Comparison of ENCODE assay signal across 13 cellular contexts in genomic region chr2:58239243-58239642, GRCh38. TPM values are rescaled to one million over a fixed set of nuclear protein-coding genes. Genes with fewer than 3 reads are reported as not detected.
A peak's percentile ranks its signal among the peaks of the same experiment; 100 is the strongest.
DNase-seq lines count a peak whose midpoint lies in the region; ATAC-seq and TF ChIP-seq lines count a peak whose summit lies in the region.
"Had no signal": no experiment of that assay in that cellular context is flagged by ENCODE, and none has a peak within 500 bp of the region (broad histone marks: within the 10 kb centered on the region; RNA-seq: fewer than 3 reads in every experiment).

No MANE protein-coding gene starts in this region.

- H3K27me3 Mint-ChIP-seq in activated naive CD8-positive, alpha-beta T cell treated with anti-CD3 and anti-CD28 coated beads, Interleukin-2, amount 50 U/mL, for 24 hours = peaks cover 2% of the 10 kb centered on the region
- no peaks in the 10 kb centered on the region for H3K27me3 Mint-ChIP-seq in neural crest cell (ENCODE audit: low read depth)
- peaks cover 6% of the 10 kb centered on the region for H3K27me3 Mint-ChIP-seq in activated naive CD4-positive, alpha-beta T cell treated with anti-CD3 and anti-CD28 coated beads for 36 hours (ENCODE audit: low read depth)

- DNase-seq in G401 (ENCODE audit: low spot score) = peak; percentile 8
- DNase-seq in activated naive CD8-positive, alpha-beta T cell treated with anti-CD3 and anti-CD28 coated beads, Interleukin-2, amount 50 U/mL, for 24 hours = no peak
- DNase-seq in neural crest cell (ENCODE audit: low read depth, low spot score) = no peak
- no peak for DNase-seq in activated naive CD4-positive, alpha-beta T cell treated with anti-CD3 and anti-CD28 coated beads for 36 hours
- no peak for DNase-seq in activated CD4-positive, alpha-beta T cell treated with anti-CD3 and anti-CD28 coated beads for 48 hours
- no peak for DNase-seq in effector CD8-positive, alpha-beta T cell (lab: John Stamatoyannopoulos, UW)
- DNase-seq: activated CD8-positive, alpha-beta memory T cell treated with anti-CD3 and anti-CD28 coated beads, Interleukin-2, amount 50 U/mL, for 48 hours; naive thymus-derived CD8-positive, alpha-beta T cell; NCI-H1105 treated with DMSO at 0.1 percent for 48 hours; NCI-H510A treated with DMSO at 0.1 percent for 48 hours; small intestine had no signal

- peaks cover 7% of the 10 kb centered on the region for H3K36me3 Mint-ChIP-seq in activated naive CD8-positive, alpha-beta T cell treated with anti-CD3 and anti-CD28 coated beads, Interleukin-2, amount 50 U/mL, for 24 hours (ENCODE audit: low read depth)
- H3K36me3 Mint-ChIP-seq in neural crest cell (ENCODE audit: low read depth) = peaks cover 26% of the 10 kb centered on the region
- H3K36me3 Mint-ChIP-seq in activated naive CD4-positive, alpha-beta T cell treated with anti-CD3 and anti-CD28 coated beads for 36 hours (ENCODE audit: low read depth) = peaks cover 3% of the 10 kb centered on the region
- H3K36me3 Mint-ChIP-seq: naive thymus-derived CD8-positive, alpha-beta T cell had no signal

- H3K4me2 ChIP-seq in KMS-11 = peak overlapping the region; percentile 96; the same call in 1 of the 2 replicates

- no peaks in the 10 kb centered on the region for H3K9me3 Mint-ChIP-seq in activated naive CD8-positive, alpha-beta T cell treated with anti-CD3 and anti-CD28 coated beads, Interleukin-2, amount 50 U/mL, for 24 hours
- peaks cover 10% of the 10 kb centered on the region for H3K9me3 Mint-ChIP-seq in neural crest cell
- no peaks in the 10 kb centered on the region for H3K9me3 Mint-ChIP-seq in activated naive CD4-positive, alpha-beta T cell treated with anti-CD3 and anti-CD28 coated beads for 36 hours
- H3K9me3 Mint-ChIP-seq: naive thymus-derived CD8-positive, alpha-beta T cell had no signal

- peaks cover 65% of the 10 kb centered on the region for H3K79me2 ChIP-seq in KMS-11 (ENCODE audit: insufficient read depth, low read depth)

- peaks cover 38% of the 10 kb centered on the region for H3K4me1 ChIP-seq in KMS-11 (ENCODE audit: low read depth, poor library complexity, severe bottlenecking)

- H3K9ac ChIP-seq in KMS-11 = no peak overlapping the region

- CTCF ChIA-PET in activated naive CD4-positive, alpha-beta T cell treated with anti-CD3 and anti-CD28 coated beads for 36 hours (lab: Charles Lee) = no interaction called here

- peaks cover 42% of the 10 kb centered on the region for H3K4me1 Mint-ChIP-seq in activated naive CD8-positive, alpha-beta T cell treated with anti-CD3 and anti-CD28 coated beads, Interleukin-2, amount 50 U/mL, for 24 hours
- peaks cover 41% of the 10 kb centered on the region for H3K4me1 Mint-ChIP-seq in neural crest cell
- H3K4me1 Mint-ChIP-seq in activated naive CD4-positive, alpha-beta T cell treated with anti-CD3 and anti-CD28 coated beads for 36 hours (ENCODE audit: low read depth) = peaks cover 28% of the 10 kb centered on the region

- no peak overlapping the region for H2AFZ ChIP-seq in KMS-11 (ENCODE audit: low read depth)

- H3K4me3 Mint-ChIP-seq in activated naive CD8-positive, alpha-beta T cell treated with anti-CD3 and anti-CD28 coated beads, Interleukin-2, amount 50 U/mL, for 24 hours = peak overlapping the region; percentile 44
- peak overlapping the region; percentile 86 for H3K4me3 Mint-ChIP-seq in neural crest cell
- H3K4me3 Mint-ChIP-seq in activated naive CD4-positive, alpha-beta T cell treated with anti-CD3 and anti-CD28 coated beads for 36 hours = no peak overlapping the region

- intact Hi-C loops in activated naive CD4-positive, alpha-beta T cell treated with anti-CD3 and anti-CD28 coated beads for 36 hours (cut with micrococcal nuclease) = no loop called here

- H4K20me1 ChIP-seq in KMS-11 (ENCODE audit: insufficient read depth) = no peaks in the 10 kb centered on the region

- no peak for ATAC-seq in activated naive CD8-positive, alpha-beta T cell treated with anti-CD3 and anti-CD28 coated beads, Interleukin-2, amount 50 U/mL, for 24 hours
- ATAC-seq: naive thymus-derived CD8-positive, alpha-beta T cell had no signal

- TF ChIP-seq CTCF in KMS-11 (conservative IDR thresholded peaks at IDR 0.05; ENCODE audit: low read depth, low read length) = no peak
- no peak for TF ChIP-seq CTCF in neural crest cell (conservative IDR thresholded peaks at IDR 0.05)

- H3K4me3 ChIP-seq in KMS-11 (IDR thresholded peaks at IDR 0.05; ENCODE audit: insufficient read depth, low read depth, low read length) = no peak overlapping the region
- H3K4me3 ChIP-seq: thoracic aorta had no signal

- no peaks in the 10 kb centered on the region for H3K36me3 ChIP-seq in KMS-11 (ENCODE audit: insufficient read depth)
- H3K36me3 ChIP-seq: thoracic aorta had no signal

- H3K27ac Mint-ChIP-seq in activated naive CD8-positive, alpha-beta T cell treated with anti-CD3 and anti-CD28 coated beads, Interleukin-2, amount 50 U/mL, for 24 hours = no peak overlapping the region
- no peak overlapping the region for H3K27ac Mint-ChIP-seq in neural crest cell (ENCODE audit: unreplicated experiment)
- H3K27ac Mint-ChIP-seq in activated naive CD4-positive, alpha-beta T cell treated with anti-CD3 and anti-CD28 coated beads for 36 hours = no peak overlapping the region
- H3K27ac Mint-ChIP-seq: naive thymus-derived CD8-positive, alpha-beta T cell had no signal

- in situ Hi-C loops in G401 (cut with HindIII; ENCODE audit: low sequenced_read_pairs) = no loop called here

- H3K27me3 ChIP-seq in KMS-11 (ENCODE audit: insufficient read depth, low read depth) = no peaks in the 10 kb centered on the region

- no peak overlapping the region for H3K27ac ChIP-seq in KMS-11
- H3K27ac ChIP-seq: thoracic aorta had no signal

RNA-seq across cellular contexts. Expression of gene FANCL, which starts 1.9 kb away (rescaled TPM):
- 31.6 and 40.5 TPM in 2 replicates for total RNA-seq in G401 (2014; rRNA removed; shearing (Covaris generic))
- 39.4 and 43.4 TPM in 2 replicates for total RNA-seq in neural crest cell
- total RNA-seq in activated naive CD4-positive, alpha-beta T cell treated with anti-CD3 and anti-CD28 coated beads for 36 hours = 10 to 100 TPM; 14.3 to 16.3 TPM
